Comparison of ENCODE assay signal across 11 cellular contexts in genomic region chr12:78088391-78088832, GRCh38.
DNase-seq lines count a peak whose midpoint lies in the region; ATAC-seq and TF ChIP-seq lines count a peak whose summit lies in the region.
"Had no signal": no experiment of that assay in that cellular context is flagged by ENCODE, and none has a peak within 500 bp of the region (broad histone marks: within the 10 kb centered on the region; RNA-seq: fewer than 3 reads in every experiment).

No MANE protein-coding gene starts in this region.

- peaks cover 12% of the 10 kb centered on the region for H3K4me1 ChIP-seq in OCI-LY7 (ENCODE audit: insufficient read depth, low read length, poor library complexity, severe bottlenecking)
- H3K4me1 ChIP-seq in tibial nerve, result peaks cover 0 to 8% (median 2%) of the 10 kb centered on the region in 4 donors
- no peaks in the 10 kb centered on the region for H3K4me1 ChIP-seq in naive thymus-derived CD4-positive, alpha-beta T cell (ENCODE audit: control insufficient read depth in 2 of 2, insufficient read depth in 2 of 2, low read length in 2 of 2)

- H3K27me3 Mint-ChIP-seq in effector memory CD8-positive, alpha-beta T cell, result no peaks in the 10 kb centered on the region
- H3K27me3 Mint-ChIP-seq in naive thymus-derived CD4-positive, alpha-beta T cell, result no peaks in the 10 kb centered on the region

- H3K9me3 Mint-ChIP-seq in effector memory CD8-positive, alpha-beta T cell, result peaks cover 0 to 1% of the 10 kb centered on the region in 2 donors
- peaks cover 0 to 9% (median 0%) of the 10 kb centered on the region in 11 donors for H3K9me3 Mint-ChIP-seq in naive thymus-derived CD4-positive, alpha-beta T cell
- H3K9me3 Mint-ChIP-seq: endodermal cell had no signal

- no peaks in the 10 kb centered on the region for H3K79me2 ChIP-seq in OCI-LY7 (ENCODE audit: insufficient read depth, low read depth, low read length)

- peak in 2 of 3 experiments; percentile 9 to 27 for DNase-seq in NCI-H1417 (lab: John Stamatoyannopoulos, UW)
- DNase-seq in NCI-H1417 treated with DMSO at 0.1 percent for 48 hours (lab: John Stamatoyannopoulos, UW), result no peak
- DNase-seq in OCI-LY7 (ENCODE audit: low spot score), result peak; percentile 16
- DNase-seq in glomerular endothelial cell (ENCODE audit: extremely low read depth, low read depth, low spot score), result peak; percentile 9
- no peak for DNase-seq in tibial nerve (ENCODE audit: low spot score in 2 of 2)
- no peak for DNase-seq in effector memory CD8-positive, alpha-beta T cell
- no peak for DNase-seq in NCI-H1436 treated with DMSO at 0.1 percent for 48 hours (lab: John Stamatoyannopoulos, UW)
- DNase-seq in naive thymus-derived CD4-positive, alpha-beta T cell, result no peak
- DNase-seq: activated CD4-positive, alpha-beta T cell treated with anti-CD3 and anti-CD28 coated beads for 48 hours; endodermal cell had no signal

- H3K36me3 Mint-ChIP-seq in effector memory CD8-positive, alpha-beta T cell (ENCODE audit: insufficient read depth), result no peaks in the 10 kb centered on the region
- H3K36me3 Mint-ChIP-seq in naive thymus-derived CD4-positive, alpha-beta T cell, result no peaks in the 10 kb centered on the region

- H3K9me3 ChIP-seq in OCI-LY7 (ENCODE audit: low read length) (no peaks in the 10 kb centered on the region), tibial nerve (no peaks in the 10 kb centered on the region)
- peaks cover 0 to 5% (median 0%) of the 10 kb centered on the region in 3 experiments for H3K9me3 ChIP-seq in naive thymus-derived CD4-positive, alpha-beta T cell (ENCODE audit: control insufficient read depth in 2 of 3, low read length in 3 of 3)

- 48 to 56% methylated on average over 3 of the region's 3 CpGs for WGBS in tibial nerve, 2 donors

- H3K4me1 Mint-ChIP-seq in effector memory CD8-positive, alpha-beta T cell (ENCODE audit: low read depth in 2 of 2), result no peaks in the 10 kb centered on the region
- no peaks in the 10 kb centered on the region for H3K4me1 Mint-ChIP-seq in naive thymus-derived CD4-positive, alpha-beta T cell
- H3K4me1 Mint-ChIP-seq: endodermal cell had no signal

- H3K36me3 ChIP-seq in OCI-LY7 (ENCODE audit: insufficient read depth, low read length) (no peaks in the 10 kb centered on the region), tibial nerve (no peaks in the 10 kb centered on the region)
- no peaks in the 10 kb centered on the region for H3K36me3 ChIP-seq in naive thymus-derived CD4-positive, alpha-beta T cell (ENCODE audit: control insufficient read depth in 2 of 3, insufficient read depth in 3 of 3, low read length in 3 of 3)

- CTCF ChIA-PET in OCI-LY7 (lab: Charles Lee; ENCODE audit: unreplicated experiment), result no interaction called here
- CTCF ChIA-PET in naive thymus-derived CD4-positive, alpha-beta T cell (lab: Charles Lee), result no interaction called here

- POLR2A ChIA-PET in OCI-LY7 (lab: Charles Lee), result no interaction called here
- POLR2A ChIA-PET in naive thymus-derived CD4-positive, alpha-beta T cell (lab: Charles Lee), result no interaction called here

- TF ChIP-seq CTCF in OCI-LY7 (conservative IDR thresholded peaks at IDR 0.05; ENCODE audit: low read length) (no peak), tibial nerve (IDR thresholded peaks at IDR 0.05) (no peak)

- no peak for ATAC-seq in effector memory CD8-positive, alpha-beta T cell (replicated peaks)
- no peak for ATAC-seq in naive thymus-derived CD4-positive, alpha-beta T cell
- ATAC-seq: K562 had no signal

- H3K27ac ChIP-seq in OCI-LY7 (ENCODE audit: low read depth, low read length, poor library complexity, severe bottlenecking) (no peak overlapping the region), tibial nerve (peak overlapping the region in 2 of 4 donors; percentile 14 to 50)
- no peak overlapping the region for H3K27ac ChIP-seq in naive thymus-derived CD4-positive, alpha-beta T cell (ENCODE audit: low read depth, low read length)

- no peak overlapping the region for H3K4me3 Mint-ChIP-seq in effector memory CD8-positive, alpha-beta T cell
- H3K4me3 Mint-ChIP-seq in naive thymus-derived CD4-positive, alpha-beta T cell, result no peak overlapping the region
- H3K4me3 Mint-ChIP-seq: endodermal cell had no signal

- BruUV-seq in OCI-LY7 (replicated peaks; lab: Mats Ljungman, UMichigan), result no TSS peak

- TF ChIP-seq POLR2A in tibial nerve (IDR thresholded peaks at IDR 0.05), result no peak

- no peaks in the 10 kb centered on the region for H4K20me1 ChIP-seq in OCI-LY7 (ENCODE audit: insufficient read depth, low read length)

- peak overlapping the region; percentile 69 for H3K4me2 ChIP-seq in OCI-LY7 (ENCODE audit: low read length)

- H3K27me3 ChIP-seq in tibial nerve, result no peaks in the 10 kb centered on the region
- H3K27me3 ChIP-seq in naive thymus-derived CD4-positive, alpha-beta T cell (ENCODE audit: control insufficient read depth in 2 of 2, insufficient read depth in 2 of 2, low read length in 2 of 2), result no peaks in the 10 kb centered on the region

- intact Hi-C loops in OCI-LY7 (cut with micrococcal nuclease; ENCODE audit: unreplicated experiment), result no loop called here
- intact Hi-C loops in naive thymus-derived CD4-positive, alpha-beta T cell (cut with micrococcal nuclease), result no loop called here

- H3K4me3 ChIP-seq in OCI-LY7 (ENCODE audit: low read depth, low read length, poor library complexity, severe bottlenecking) (peak overlapping the region; percentile 62), tibial nerve (peak overlapping the region in 3 of 4 donors; percentile 14 to 24 (median 16))
- H3K4me3 ChIP-seq in naive thymus-derived CD4-positive, alpha-beta T cell (ENCODE audit: low read length), result no peak overlapping the region
- H3K4me3 ChIP-seq: K562 had no signal

- H2AFZ ChIP-seq in OCI-LY7 (ENCODE audit: low read length), result peak overlapping the region; percentile 93

- TF ChIP-seq EP300 in tibial nerve (IDR thresholded peaks at IDR 0.05), result no peak

- no peak overlapping the region for H3K27ac Mint-ChIP-seq in effector memory CD8-positive, alpha-beta T cell
- H3K27ac Mint-ChIP-seq in naive thymus-derived CD4-positive, alpha-beta T cell, result no peak overlapping the region
- H3K27ac Mint-ChIP-seq: endodermal cell had no signal

- H3K9me2 ChIP-seq in OCI-LY7 (ENCODE audit: insufficient read depth, low read length), result no peaks in the 10 kb centered on the region

Comparison
In these comparisons a context has a peak if more than half of its experiments do, and no peak if none do; other contexts are left out.
1. DNase-seq: peak in NCI-H1417 (2 of 3), OCI-LY7 (single experiment) and glomerular endothelial cell (single experiment); none in NCI-H1417 treated with DMSO at 0.1 percent for 48 hours (single experiment), tibial nerve (0 of 2), effector memory CD8-positive, alpha-beta T cell (0 of 3), NCI-H1436 treated with DMSO at 0.1 percent for 48 hours (single experiment) and naive thymus-derived CD4-positive, alpha-beta T cell (0 of 9).